In genomic region chr3:46449755-46450552, GRCh38 we compare ENCODE assay signal across 9 cellular contexts. TPM values are rescaled to one million over a fixed set of nuclear protein-coding genes. Genes with fewer than 3 reads are reported as not detected.
DNase-seq lines count a peak whose midpoint lies in the region; ATAC-seq and TF ChIP-seq lines count a peak whose summit lies in the region.
"Had no signal": no experiment of that assay in that cellular context is flagged by ENCODE, and none has a peak within 500 bp of the region (broad histone marks: within the 10 kb centered on the region; RNA-seq: fewer than 3 reads in every experiment).

No MANE protein-coding gene starts in this region.

- no peaks in the 10 kb centered on the region for H4K20me1 ChIP-seq in PC-3 (ENCODE audit: low read length)

- no peak overlapping the region for H3K27ac Mint-ChIP-seq in activated T-cell treated with anti-CD3 and anti-CD28 coated beads, Interleukin-2, amount 50 U/mL, for 72 hours

- no peak overlapping the region for H2AFZ ChIP-seq in PC-3 (ENCODE audit: low read length)

- POLR2A ChIA-PET in PC-3 (lab: Charles Lee; ENCODE audit: unreplicated experiment), result interaction anchor here (0.8 kb wide), 1 partner anchor 38 kb away, joined by 4 read pairs; no protein-coding TSS in a partner anchor

- TF ChIP-seq POLR2A in heart left ventricle (IDR thresholded peaks at IDR 0.05) (no peak), upper lobe of left lung (IDR thresholded peaks at IDR 0.05) (no peak)

- 65 to 72% (median 67%) methylated on average over 12 to 14 of the region's 14 CpGs for WGBS in heart left ventricle, 4 donors
- WGBS in right cardiac atrium, result 62% methylated on average over 14 of the region's 14 CpGs
- 76 to 77% methylated on average over 11 to 14 of the region's 14 CpGs for WGBS in upper lobe of left lung, 2 donors

- H3K36me3 Mint-ChIP-seq in activated T-cell treated with anti-CD3 and anti-CD28 coated beads, Interleukin-2, amount 50 U/mL, for 72 hours (ENCODE audit: insufficient read depth in 2 of 2), result no peaks in the 10 kb centered on the region

- H3K27ac ChIP-seq in heart left ventricle, result no peak overlapping the region
- H3K27ac ChIP-seq in right cardiac atrium (ENCODE audit: low read length), result no peak overlapping the region
- no peak overlapping the region for H3K27ac ChIP-seq in PC-3 (ENCODE audit: low read length)
- H3K27ac ChIP-seq in upper lobe of left lung, result no peak overlapping the region

- peaks cover 0 to 5% (median 0%) of the 10 kb centered on the region in 9 donors for H3K36me3 ChIP-seq in heart left ventricle
- no peaks in the 10 kb centered on the region for H3K36me3 ChIP-seq in PC-3 (ENCODE audit: low read depth, low read length)
- H3K36me3 ChIP-seq in upper lobe of left lung, result peaks cover 0 to 1% (median 0%) of the 10 kb centered on the region in 4 donors

- no TSS peak for BruUV-seq in PC-3 (replicated peaks; lab: Mats Ljungman, UMichigan)

- CTCF ChIA-PET in PC-3 (lab: Charles Lee), result interaction anchor here (0.6 to 0.8 kb wide), 2 partner anchors 39 to 98 kb away, joined by 4 to 5 read pairs; no protein-coding TSS in a partner anchor

- DNase-seq in heart left ventricle (no peak), right cardiac atrium (no peak), PC-3 (peak; percentile 43), fibroblast of the aortic adventitia (ENCODE audit: low read depth) (peak; percentile 26), upper lobe of left lung (no peak), GM19238 (ENCODE audit: insufficient read length, low spot score) (no peak)
- no peak for DNase-seq in activated T-cell treated with anti-CD3 and anti-CD28 coated beads, Interleukin-2, amount 50 U/mL, for 72 hours
- DNase-seq in stimulated activated CD4-positive, alpha-beta T cell treated with anti-CD3 and anti-CD28 coated beads, Interleukin-2, amount 100 ng/mL, for 24 hours, result no peak
- DNase-seq: NCI-H69 had no signal

- ATAC-seq in heart left ventricle (peak in 3 of 4 donors; percentile 33 to 62 (median 55)), right cardiac atrium (no peak), PC-3 (no peak), upper lobe of left lung (ENCODE audit: low FRiP score in 2 of 2) (no peak)
- ATAC-seq in activated T-cell treated with anti-CD3 and anti-CD28 coated beads, Interleukin-2, amount 50 U/mL, for 72 hours (replicated peaks in 1 of 2), result no peak

- H3K9me2 ChIP-seq in PC-3 (replicated peaks; ENCODE audit: low read length), result no peaks in the 10 kb centered on the region

- no peak for TF ChIP-seq EP300 in upper lobe of left lung (IDR thresholded peaks at IDR 0.05)

- H3K4me3 ChIP-seq in heart left ventricle (no peak overlapping the region), right cardiac atrium (ENCODE audit: low read length) (no peak overlapping the region), PC-3 (ENCODE audit: low read length) (no peak overlapping the region), fibroblast of the aortic adventitia (ENCODE audit: low read depth, low read length) (no peak overlapping the region), upper lobe of left lung (no peak overlapping the region)

- H3K4me1 ChIP-seq in heart left ventricle (peaks cover 0 to 9% (median 0%) of the 10 kb centered on the region in 12 donors), right cardiac atrium (ENCODE audit: control insufficient read depth, insufficient read depth, low read length) (peaks cover 3% of the 10 kb centered on the region), PC-3 (ENCODE audit: insufficient read depth, low read length) (no peaks in the 10 kb centered on the region), upper lobe of left lung (no peaks in the 10 kb centered on the region)

- H3K79me2 ChIP-seq in PC-3 (ENCODE audit: low read length), result no peaks in the 10 kb centered on the region

- no peaks in the 10 kb centered on the region for H3K4me1 Mint-ChIP-seq in activated T-cell treated with anti-CD3 and anti-CD28 coated beads, Interleukin-2, amount 50 U/mL, for 72 hours (ENCODE audit: low read depth)

- no peaks in the 10 kb centered on the region for H3K9me3 Mint-ChIP-seq in activated T-cell treated with anti-CD3 and anti-CD28 coated beads, Interleukin-2, amount 50 U/mL, for 72 hours

- H3K9ac ChIP-seq in PC-3 (ENCODE audit: low read length), result no peak overlapping the region

- H3K4me3 Mint-ChIP-seq in activated T-cell treated with anti-CD3 and anti-CD28 coated beads, Interleukin-2, amount 50 U/mL, for 72 hours, result no peak overlapping the region

- peaks cover 29% of the 10 kb centered on the region for H3K27me3 Mint-ChIP-seq in activated T-cell treated with anti-CD3 and anti-CD28 coated beads, Interleukin-2, amount 50 U/mL, for 72 hours (ENCODE audit: low read depth)

- no peaks in the 10 kb centered on the region for H3K9me3 ChIP-seq in heart left ventricle
- H3K9me3 ChIP-seq in right cardiac atrium (ENCODE audit: control insufficient read depth, low read length), result no peaks in the 10 kb centered on the region
- H3K9me3 ChIP-seq in PC-3 (ENCODE audit: low read length), result no peaks in the 10 kb centered on the region
- no peaks in the 10 kb centered on the region for H3K9me3 ChIP-seq in upper lobe of left lung

- TF ChIP-seq CTCF in heart left ventricle (IDR thresholded peaks at IDR 0.05), result peak; percentile 40 to 68 (median 53)
- TF ChIP-seq CTCF in PC-3 (conservative IDR thresholded peaks at IDR 0.05; ENCODE audit: low read depth, low read length), result peak; percentile 82
- peak; percentile 75 for TF ChIP-seq CTCF in fibroblast of the aortic adventitia (IDR thresholded peaks at IDR 0.05; ENCODE audit: insufficient read depth, low read length)
- peak in 5 of 6 experiments; percentile 9 to 58 (median 30) for TF ChIP-seq CTCF in upper lobe of left lung (IDR thresholded peaks at IDR 0.05)

- H3K27me3 ChIP-seq in heart left ventricle (no peaks in the 10 kb centered on the region), right cardiac atrium (ENCODE audit: control insufficient read depth, insufficient read depth) (no peaks in the 10 kb centered on the region), PC-3 (ENCODE audit: low read length) (no peaks in the 10 kb centered on the region), upper lobe of left lung (no peaks in the 10 kb centered on the region)

- intact Hi-C loops in heart left ventricle (cut with DNase I), result loop anchor here in 2 of 10 donors (10.0 kb wide), 2 partner anchors 75 to 365 kb away; partner anchors contain the start of gene CCR5 (in 1 of the 2)
- intact Hi-C loops in right cardiac atrium (cut with DNase I), result no loop called here
- intact Hi-C loops in PC-3 (cut with micrococcal nuclease), result no loop called here

- H3F3A ChIP-seq in PC-3 (ENCODE audit: low read length, unreplicated experiment), result no peaks in the 10 kb centered on the region

- no peak overlapping the region for H3K4me2 ChIP-seq in PC-3 (ENCODE audit: low read length)

RNA-seq across cellular contexts. Expression of gene LTF, which starts 14.8 kb away (rescaled TPM):
- 10 to 100 TPM in 1 of 9 donors, 1 to 10 TPM in 8; 2.5 to 10.6 (median 3.1) TPM for total RNA-seq in heart left ventricle
- polyA plus RNA-seq in heart left ventricle, result 1 to 10 TPM; 1.6 to 3.0 TPM
- 1 to 10 TPM in 3 of 4 donors, under 1 TPM in 1; 0.71 to 5.5 (median 2.2) TPM for total RNA-seq in right cardiac atrium
- 1.00 TPM for polyA plus RNA-seq in right cardiac atrium
- not detected in 2 replicates for total RNA-seq in PC-3 (2014; rRNA removed)
- not detected in 2 replicates for total RNA-seq in fibroblast of the aortic adventitia (ENCODE audit: low replicate concordance)
- total RNA-seq in upper lobe of left lung, result 10 to 100 TPM in 3 of 6 donors, 1 to 10 TPM in 3; 3.3 to 85.9 (median 12.5) TPM
- not detected for total RNA-seq in activated T-cell treated with anti-CD3 and anti-CD28 coated beads, Interleukin-2, amount 50 U/mL, for 72 hours

RNA-seq across cellular contexts. Expression of gene CCRL2, which starts 42.9 kb away (rescaled TPM):
- total RNA-seq in heart left ventricle (1 to 10 TPM in 8 of 9 donors, under 1 TPM in 1; 0.70 to 8.1 (median 1.7) TPM), right cardiac atrium (1 to 10 TPM; 1.4 to 3.1 (median 2.4) TPM), PC-3 (2014; rRNA removed) (5.5 and 6.0 TPM in 2 replicates), fibroblast of the aortic adventitia (ENCODE audit: low replicate concordance) (0.54 TPM in 1 of 2 replicates, not detected in the other), upper lobe of left lung (10 to 100 TPM in 4 of 6 donors, 1 to 10 TPM in 2; 4.2 to 25.5 (median 13.7) TPM)
- polyA plus RNA-seq in heart left ventricle (1 to 10 TPM; 1.1 to 1.9 TPM), right cardiac atrium (1.7 TPM)
- 1 to 10 TPM; 2.5 to 3.2 TPM for total RNA-seq in activated T-cell treated with anti-CD3 and anti-CD28 coated beads, Interleukin-2, amount 50 U/mL, for 72 hours

RNA-seq across cellular contexts. Expression of gene RTP3, which starts 47.8 kb away (rescaled TPM):
- not detected for total RNA-seq in heart left ventricle
- not detected for polyA plus RNA-seq in heart left ventricle
- not detected for total RNA-seq in right cardiac atrium
- not detected for polyA plus RNA-seq in right cardiac atrium
- not detected in 2 replicates for total RNA-seq in PC-3 (2014; rRNA removed)
- total RNA-seq in fibroblast of the aortic adventitia (ENCODE audit: low replicate concordance), result not detected in 2 replicates
- not detected for total RNA-seq in upper lobe of left lung
- total RNA-seq in activated T-cell treated with anti-CD3 and anti-CD28 coated beads, Interleukin-2, amount 50 U/mL, for 72 hours, result not detected

Comparison
In these comparisons a context has a peak if more than half of its experiments do, and no peak if none do; other contexts are left out.
1. ATAC-seq: peak in heart left ventricle (3 of 4); none in right cardiac atrium (0 of 2), PC-3 (single experiment), upper lobe of left lung (0 of 2) and activated T-cell treated with anti-CD3 and anti-CD28 coated beads, Interleukin-2, amount 50 U/mL, for 72 hours (0 of 2).
2. DNase-seq: peak in PC-3 (single experiment) and fibroblast of the aortic adventitia (single experiment); none in heart left ventricle (0 of 5), right cardiac atrium (0 of 3), upper lobe of left lung (0 of 2), activated T-cell treated with anti-CD3 and anti-CD28 coated beads, Interleukin-2, amount 50 U/mL, for 72 hours (0 of 2), stimulated activated CD4-positive, alpha-beta T cell treated with anti-CD3 and anti-CD28 coated beads, Interleukin-2, amount 100 ng/mL, for 24 hours (0 of 2) and GM19238 (single experiment).
3. CTCF ChIP-seq: peak in every context shown above with its lines; median percentile 82 in PC-3; 75 in fibroblast of the aortic adventitia; 53 in heart left ventricle; 30 in upper lobe of left lung.